In genomic region chr17:42378597-42379594, GRCh38 we compare ENCODE assay signal across 8 cellular contexts. TPM values are rescaled to one million over a fixed set of nuclear protein-coding genes. Genes with fewer than 3 reads are reported as not detected.
DNase-seq lines count a peak whose midpoint lies in the region; ATAC-seq, FAIRE-seq and TF ChIP-seq lines count a peak whose summit lies in the region.

No MANE protein-coding gene starts in this region.

- peak; percentile 61 for FAIRE-seq in GM12878 (lab: Jason Lieb, UNC)

- H4K20me1 ChIP-seq in GM12878 (ENCODE audit: control insufficient read depth, insufficient read depth) = no peaks in the 10 kb centered on the region

- peaks cover 88% of the 10 kb centered on the region for H3K79me2 ChIP-seq in GM12878 (ENCODE audit: control insufficient read depth, insufficient read depth, low read length)

- DNase-seq in BE2C (no peak), GM12878 (ENCODE audit: low read depth, low spot score) (peak; percentile 41), left colon (no peak), NCI-H1105 treated with DMSO at 0.1 percent for 48 hours (lab: John Stamatoyannopoulos, UW) (no peak)
- DNase-seq in Jurkat, Clone E6-1 (ENCODE audit: low read depth, low spot score) = no peak

- in situ Hi-C loops in GM12878 (cut with MboI) = no loop called here

- no peaks in the 10 kb centered on the region for H3K27me3 ChIP-seq in BE2C
- H3K27me3 ChIP-seq in GM12878 (replicated peaks in 1 of 2; ENCODE audit: control insufficient read depth in 2 of 2, insufficient read depth in 2 of 2, low read length in 1 of 2) = no peaks in the 10 kb centered on the region
- no peaks in the 10 kb centered on the region for H3K27me3 ChIP-seq in thymus (ENCODE audit: control insufficient read depth, insufficient read depth)

- no peak overlapping the region; the same call in 1 of the 2 replicates for H2AFZ ChIP-seq in GM12878 (ENCODE audit: control insufficient read depth, low read depth, low read length)

- BruUV-seq in GM12878 (replicated peaks; lab: Mats Ljungman, UMichigan) = TSS peak; percentile 21

- SMC1A ChIA-PET in GM12878 (lab: Charles Lee; ENCODE audit: uncharacterized antibody, unreplicated experiment) = interaction anchor here (0.9 to 2.9 kb wide), 15 partner anchors 10 to 226 kb away, joined by 3 to 22 read pairs (median 4); partner anchors contain the start of gene STAT3

- peak; percentile 63 for ATAC-seq in GM12878
- peak; percentile 87 for ATAC-seq in left colon
- ATAC-seq in HG03159 (IDR thresholded peaks at IDR 0.05; ENCODE audit: unreplicated experiment) = no peak
- ATAC-seq in GM21786 (IDR thresholded peaks at IDR 0.05; ENCODE audit: unreplicated experiment) = no peak

- RAD21 ChIA-PET in GM12878 (lab: Charles Lee; ENCODE audit: unreplicated experiment) = interaction anchor here (0.6 to 2.8 kb wide), 8 partner anchors 10 to 67 kb away, joined by 3 to 23 read pairs (median 4); partner anchors contain the start of gene STAT3

- CTCF ChIA-PET in GM12878 (lab: Yijun Ruan, JAX) = interaction anchor here (1.0 to 3.1 kb wide), 7 partner anchors 10 to 361 kb away, joined by 3 to 11 read pairs (median 5); partner anchors contain the start of gene STAT3

- peak overlapping the region; percentile 12; the same call in 1 of the 2 replicates for H3K4me3 ChIP-seq in BE2C (ENCODE audit: low read depth, low read length)
- peak overlapping the region; percentile 25 for H3K4me3 ChIP-seq in Jurkat, Clone E6-1 (ENCODE audit: low read length)
- H3K4me3 ChIP-seq in GM12878 = peak overlapping the region; percentile 80
- H3K4me3 ChIP-seq in thymus (ENCODE audit: low read length) = peak overlapping the region; percentile 27

- no peak; a peak in 1 of 4 replicates for TF ChIP-seq EP300 in GM12878 (IDR thresholded peaks at IDR 0.05; ENCODE audit: borderline replicate concordance in 1 of 2, control insufficient read depth in 1 of 2, low read depth in 2 of 2, low read length in 2 of 2)

- H3K27ac ChIP-seq in GM12878 (ENCODE audit: control insufficient read depth, insufficient read depth) (peak overlapping the region; percentile 90), thymus (ENCODE audit: low read depth) (peak overlapping the region; percentile 38)

- H3K4me2 ChIP-seq in GM12878 (ENCODE audit: control insufficient read depth, insufficient read depth) = peak overlapping the region; percentile 74

- H3K9me3 ChIP-seq in BE2C (no peaks in the 10 kb centered on the region), GM12878 (replicated peaks; ENCODE audit: control insufficient read depth, insufficient read depth, low read length) (no peaks in the 10 kb centered on the region), thymus (ENCODE audit: control insufficient read depth) (no peaks in the 10 kb centered on the region)

- H3K4me1 ChIP-seq in BE2C = no peaks in the 10 kb centered on the region; the same call in 1 of the 2 replicates
- peaks cover 31% of the 10 kb centered on the region for H3K4me1 ChIP-seq in GM12878 (ENCODE audit: control insufficient read depth, insufficient read depth, low read length)
- H3K4me1 ChIP-seq in thymus (ENCODE audit: control insufficient read depth, insufficient read depth, low read length) = peaks cover 11% of the 10 kb centered on the region

- no peak for TF ChIP-seq POLR2A in GM12878 (IDR thresholded peaks at IDR 0.05; ENCODE audit: low read depth, low read length)

- TF ChIP-seq CTCF in BE2C (IDR thresholded peaks at IDR 0.05; ENCODE audit: low read depth, low read length) = no peak
- no peak for TF ChIP-seq CTCF in GM12878 (IDR thresholded peaks at IDR 0.05 in 2 of 3, conservative IDR thresholded peaks at IDR 0.05 in 1 of 3; ENCODE audit: control insufficient read depth in 2 of 3, extremely low read depth in 1 of 3, insufficient read depth in 1 of 3, low read depth in 3 of 3, low read length in 3 of 3)

- intact Hi-C loops in GM12878 (cut with micrococcal nuclease; ENCODE audit: unreplicated experiment) (no loop called here), left colon (cut with DNase I, micrococcal nuclease) (no loop called here)

- H3K9ac ChIP-seq in GM12878 (ENCODE audit: control insufficient read depth, insufficient read depth, low read length) = peak overlapping the region; percentile 65

- H3K36me3 ChIP-seq in BE2C (no peaks in the 10 kb centered on the region; the same call in 1 of the 2 replicates), GM12878 (ENCODE audit: control insufficient read depth in 2 of 2, insufficient read depth in 2 of 2, low read length in 1 of 2) (0 out of 4 replicates have a peak, but pooled peaks cover 0 to 4% of the 10 kb centered on the region in 2 experiments), thymus (ENCODE audit: control insufficient read depth, insufficient read depth) (no peaks in the 10 kb centered on the region)

- no peak for TF ChIP-seq RAD21 in GM12878 (IDR thresholded peaks at IDR 0.05; ENCODE audit: insufficient read depth, low read depth, low read length)

- POLR2A ChIA-PET in GM12878 (lab: Charles Lee) = interaction anchor here (1.1 to 2.8 kb wide), 9 partner anchors 9 to 42 kb away, joined by 3 to 22 read pairs (median 6); partner anchors contain the start of gene STAT3

- 2% methylated on average over 10 of the region's 10 CpGs for WGBS in GM12878 (ENCODE audit: insufficient coverage, insufficient replicate concordance, low lambda C conversion rate, missing lambda C conversion rate)
- WGBS in thymus = 15% methylated on average over 10 of the region's 10 CpGs

TF ChIP-seq in GM12878, 131 proteins besides CTCF, POLR2A, EP300 and RAD21 (continues in another document):
- TF ChIP-seq EED (IDR thresholded peaks at IDR 0.05; ENCODE audit: low read depth) (peak; percentile 86), HDAC6 (IDR thresholded peaks at IDR 0.05; ENCODE audit: unreplicated experiment) (peak; percentile 34), RELB (IDR thresholded peaks at IDR 0.05; ENCODE audit: low read depth) (peak; percentile 72; the same call in 1 of the 2 replicates), WRNIP1 (IDR thresholded peaks at IDR 0.05; ENCODE audit: borderline replicate concordance, low read depth, low read length) (0 out of 2 replicates have a peak, but pooled peaks have one; percentile 53)

RNA-seq across cellular contexts. Expression of gene STAT3, which starts 9.3 kb away (rescaled TPM):
- polyA plus RNA-seq in BE2C (2012; ENCODE audit: insufficient read depth, insufficient read length, low read depth) = 47.1 TPM
- polyA plus RNA-seq in Jurkat, Clone E6-1 (2012; ENCODE audit: insufficient read depth, insufficient read length) = 38.7 TPM
- total RNA-seq in GM12878 (2013; cell fraction: nucleolus; rRNA removed) = 148 and 163 TPM in 2 replicates
- total RNA-seq in GM12878 (2014; rRNA removed) = 54.0 and 59.3 TPM in 2 replicates
- total RNA-seq in GM12878 (2014; rRNA removed; fragmentation: Illumina TruSeq; extraction: Trizol) = 51.3 and 54.5 TPM in 2 replicates
- total RNA-seq in GM12878 (2021) = 82.6 and 86.2 TPM in 2 replicates
- 58.9 TPM for polyA plus RNA-seq in GM12878 (2011; ENCODE audit: low read depth)
- polyA plus RNA-seq in GM12878 (2011; rRNA removed) = 63.6 and 74.7 TPM in 2 replicates
- 75.5 and 84.3 TPM in 2 replicates for polyA plus RNA-seq in GM12878 (2011; cell fraction: cytosol; rRNA removed)
- 78.8 and 87.2 TPM in 2 replicates for polyA plus RNA-seq in GM12878 (2011; cell fraction: nucleus; rRNA removed)
- 79.3 and 107 TPM in 2 replicates for polyA plus RNA-seq in GM12878 (2012)
- polyA plus RNA-seq in GM12878 (2014; fragmentation: Illumina TruSeq; extraction: Trizol) = 57.3 and 59.8 TPM in 2 replicates
- polyA plus RNA-seq in GM12878 (2014; fragmentation: Nextera tagmentation; extraction: Ambion mirVana) = 10 to 100 TPM; 18.4 to 18.9 TPM
- 55.0 and 62.0 TPM in 2 replicates for polyA plus RNA-seq in GM12878 (2014; rRNA removed)
- polyA plus RNA-seq in GM12878 (2016; fragmentation: Nextera tagmentation; extraction: Ambion mirVana) = 10 to 100 TPM; 91.1 to 96.4 TPM
- polyA minus RNA-seq in GM12878 (2011; rRNA and poly(A)+ RNA removed) = 99.8 and 120 TPM in 2 replicates
- 42.0 and 49.0 TPM in 2 replicates for polyA minus RNA-seq in GM12878 (2011; cell fraction: cytosol; rRNA and poly(A)+ RNA removed)
- polyA minus RNA-seq in GM12878 (2011; cell fraction: nucleus; rRNA and poly(A)+ RNA removed) = 42.8 and 58.9 TPM in 2 replicates
- 100 to 1,000 TPM; 150 to 212 TPM for total RNA-seq in left colon
- 57.6 TPM for polyA plus RNA-seq in thymus

RNA-seq across cellular contexts. Expression of gene CAVIN1, which starts 44.2 kb away (rescaled TPM):
- polyA plus RNA-seq in BE2C (2012; ENCODE audit: insufficient read depth, insufficient read length, low read depth) = 0.34 TPM
- not detected for polyA plus RNA-seq in Jurkat, Clone E6-1 (2012; ENCODE audit: insufficient read depth, insufficient read length)
- total RNA-seq in GM12878 (2013; cell fraction: nucleolus; rRNA removed) = 0.15 TPM in 1 of 2 replicates, not detected in the other
- total RNA-seq in GM12878 (2014; rRNA removed) = 0.27 and 0.40 TPM in 2 replicates
- total RNA-seq in GM12878 (2014; rRNA removed; fragmentation: Illumina TruSeq; extraction: Trizol) = 0.18 and 0.40 TPM in 2 replicates
- 0.93 and 1.1 TPM in 2 replicates for total RNA-seq in GM12878 (2021)
- 0.72 TPM for polyA plus RNA-seq in GM12878 (2011; ENCODE audit: low read depth)
- 0.04 and 0.07 TPM in 2 replicates for polyA plus RNA-seq in GM12878 (2011; rRNA removed)
- 0.01 and 0.05 TPM in 2 replicates for polyA plus RNA-seq in GM12878 (2011; cell fraction: cytosol; rRNA removed)
- polyA plus RNA-seq in GM12878 (2011; cell fraction: nucleus; rRNA removed) = not detected in 2 replicates
- polyA plus RNA-seq in GM12878 (2012) = 1.5 and 2.4 TPM in 2 replicates
- polyA plus RNA-seq in GM12878 (2014; fragmentation: Illumina TruSeq; extraction: Trizol) = 0.22 and 0.34 TPM in 2 replicates
- under 1 TPM; 0.03 to 0.05 TPM for polyA plus RNA-seq in GM12878 (2014; fragmentation: Nextera tagmentation; extraction: Ambion mirVana)
- polyA plus RNA-seq in GM12878 (2014; rRNA removed) = 0.39 and 0.67 TPM in 2 replicates
- polyA plus RNA-seq in GM12878 (2016; fragmentation: Nextera tagmentation; extraction: Ambion mirVana) = under 1 TPM; 0.30 to 0.40 TPM
- not detected in 2 replicates for polyA minus RNA-seq in GM12878 (2011; rRNA and poly(A)+ RNA removed)
- 0.53 and 1.7 TPM in 2 replicates for polyA minus RNA-seq in GM12878 (2011; cell fraction: cytosol; rRNA and poly(A)+ RNA removed)
- polyA minus RNA-seq in GM12878 (2011; cell fraction: nucleus; rRNA and poly(A)+ RNA removed) = 0.29 TPM in 1 of 2 replicates, not detected in the other
- 10 to 100 TPM; 21.9 to 62.0 TPM for total RNA-seq in left colon
- 47.0 TPM for polyA plus RNA-seq in thymus

Comparison
In these comparisons a context has a peak if more than half of its experiments do, and no peak if none do; other contexts are left out.
1. H3K4me3 ChIP-seq: peak in every context shown above with its lines; median percentile 80 in GM12878; 27 in thymus; 25 in Jurkat, Clone E6-1; 12 in BE2C.
2. ATAC-seq: peak in GM12878 (single experiment) and left colon (single experiment); none in HG03159 (single experiment) and GM21786 (single experiment).
3. RNA of gene CAVIN1, which starts 44.2 kb away (total RNA-seq): 21.9 to 62.0 TPM in left colon; 0.15 to 1.1 TPM in GM12878; every median in the first group is over 10 times any median in the second.